14 cellular contexts compared by ENCODE assay signal in genomic region chr7:6656413-6656812, GRCh38. TPM values are rescaled to one million over a fixed set of nuclear protein-coding genes. Genes with fewer than 3 reads are reported as not detected.
DNase-seq lines count a peak whose midpoint lies in the region; TF ChIP-seq lines count a peak whose summit lies in the region.
"Had no signal": no experiment of that assay in that cellular context is flagged by ENCODE, and none has a peak within 500 bp of the region (broad histone marks: within the 10 kb centered on the region; RNA-seq: fewer than 3 reads in every experiment).

No MANE protein-coding gene starts in this region.

- no peak overlapping the region for H3K4me3 ChIP-seq in esophagus muscularis mucosa
- H3K4me3 ChIP-seq: A549, BLaER1, GM23248 had no signal

- TF ChIP-seq POLR2A in esophagus muscularis mucosa (IDR thresholded peaks at IDR 0.05; ENCODE audit: low read depth): no peak

- peaks cover 14 to 25% (median 22%) of the 10 kb centered on the region in 7 donors for H3K9me3 Mint-ChIP-seq in CD14-positive monocyte
- H3K9me3 Mint-ChIP-seq: H9 had no signal

- no peaks in the 10 kb centered on the region for H3K27me3 ChIP-seq in esophagus muscularis mucosa
- H3K27me3 ChIP-seq: BLaER1 had no signal

- peaks cover 20 to 26% of the 10 kb centered on the region in 2 donors for H3K36me3 Mint-ChIP-seq in CD14-positive monocyte

- H3K36me3 ChIP-seq in esophagus muscularis mucosa: peaks cover 32 to 51% (median 41%) of the 10 kb centered on the region in 4 donors

- TF ChIP-seq CTCF in CD14-positive monocyte (IDR thresholded peaks at IDR 0.05): no peak
- TF ChIP-seq CTCF in esophagus muscularis mucosa (IDR thresholded peaks at IDR 0.05): no peak

- DNase-seq in 8988T: peak; percentile 17
- DNase-seq in CD14-positive monocyte (ENCODE audit: low spot score): peak; percentile 29
- DNase-seq in esophagus muscularis mucosa (ENCODE audit: extremely low spot score): peak; percentile 68
- peak; percentile 79 for DNase-seq in posterior vena cava (ENCODE audit: low spot score)
- no peak for DNase-seq in stimulated activated naive CD4-positive, alpha-beta T cell (lab: John Stamatoyannopoulos, UW)
- no peak for DNase-seq in GM19240 (ENCODE audit: insufficient read length, low spot score)
- no peak for DNase-seq in HT-29 (ENCODE audit: low spot score)
- DNase-seq: AML-193; CD4-positive, CD25-positive, alpha-beta regulatory T cell; DMS53; GM23248; H9 had no signal

- peaks cover 3% of the 10 kb centered on the region for H3K4me1 Mint-ChIP-seq in CD14-positive monocyte

- TF ChIP-seq EP300 in esophagus muscularis mucosa (IDR thresholded peaks at IDR 0.05): no peak

- no peak overlapping the region for H3K27ac Mint-ChIP-seq in CD14-positive monocyte
- H3K27ac Mint-ChIP-seq: CD4-positive, CD25-positive, alpha-beta regulatory T cell had no signal

- H3K27ac ChIP-seq in esophagus muscularis mucosa (replicated peaks in 1 of 4): no peak overlapping the region
- H3K27ac ChIP-seq: A549, BLaER1, GM23248 had no signal

- H3K4me1 ChIP-seq in esophagus muscularis mucosa: no peaks in the 10 kb centered on the region
- H3K4me1 ChIP-seq: A549 had no signal

- no peak overlapping the region for H3K4me3 Mint-ChIP-seq in CD14-positive monocyte
- H3K4me3 Mint-ChIP-seq: CD4-positive, CD25-positive, alpha-beta regulatory T cell; H9 had no signal

- intact Hi-C loops in CD14-positive monocyte (cut with micrococcal nuclease): no loop called here
- intact Hi-C loops in esophagus muscularis mucosa (cut with DNase I): no loop called here
- intact Hi-C loops in posterior vena cava (cut with DNase I): no loop called here

- H3K27me3 Mint-ChIP-seq in CD14-positive monocyte (ENCODE audit: low read depth in 3 of 3): peaks cover 5 to 26% (median 11%) of the 10 kb centered on the region in 3 donors
- H3K27me3 Mint-ChIP-seq: CD4-positive, CD25-positive, alpha-beta regulatory T cell had no signal

- 94% methylated on average over 9 of the region's 9 CpGs for WGBS in esophagus muscularis mucosa

- H3K9me3 ChIP-seq in esophagus muscularis mucosa: peaks cover 0 to 3% (median 0%) of the 10 kb centered on the region in 4 donors

RNA-seq across cellular contexts. Expression of gene ZNF316, which starts 19.3 kb away (rescaled TPM):
- 1 to 10 TPM in 1 of 2 donors, under 1 TPM in 1; 0.66 to 1.2 TPM for polyA plus RNA-seq in CD14-positive monocyte
- total RNA-seq in esophagus muscularis mucosa (10 to 100 TPM; 24.0 to 38.9 (median 30.8) TPM), posterior vena cava (10 to 100 TPM; 16.1 to 22.5 TPM)
- total RNA-seq in HT-29 (2014; rRNA removed; shearing (Covaris generic)): 32.8 and 35.9 TPM in 2 replicates

RNA-seq across cellular contexts. Expression of gene ZNF853, which starts 41.0 kb away (rescaled TPM):
- polyA plus RNA-seq in CD14-positive monocyte: not detected
- total RNA-seq in esophagus muscularis mucosa: 10 to 100 TPM; 13.7 to 38.6 (median 23.6) TPM
- total RNA-seq in posterior vena cava: 10 to 100 TPM in 1 of 2 donors, 1 to 10 TPM in 1; 8.1 to 11.9 TPM
- 0.31 TPM in 1 of 2 replicates, not detected in the other for total RNA-seq in HT-29 (2014; rRNA removed; shearing (Covaris generic))
- polyA plus RNA-seq: GM23248 had no signal

RNA-seq across cellular contexts. Expression of gene ZNF12, which starts 50.3 kb away (rescaled TPM):
- polyA plus RNA-seq in CD14-positive monocyte: 1 to 10 TPM; 5.7 to 8.1 TPM
- total RNA-seq in esophagus muscularis mucosa: 10 to 100 TPM; 19.4 to 25.6 (median 23.5) TPM
- 10 to 100 TPM; 22.6 to 25.0 TPM for total RNA-seq in posterior vena cava
- total RNA-seq in HT-29 (2014; rRNA removed; shearing (Covaris generic)): 17.2 and 22.5 TPM in 2 replicates

Comparison
In these comparisons a context has a peak if more than half of its experiments do, and no peak if none do; other contexts are left out.
1. DNase-seq: peak in 8988T (single experiment), CD14-positive monocyte (single experiment), esophagus muscularis mucosa (single experiment) and posterior vena cava (single experiment); none in stimulated activated naive CD4-positive, alpha-beta T cell (0 of 6), GM19240 (single experiment) and HT-29 (single experiment).